In genomic region chr3:45064512-45065372, GRCh38 we compare ENCODE assay signal across 9 cellular contexts. TPM values are rescaled to one million over a fixed set of nuclear protein-coding genes. Genes with fewer than 3 reads are reported as not detected.
DNase-seq lines count a peak whose midpoint lies in the region; ATAC-seq, FAIRE-seq and TF ChIP-seq lines count a peak whose summit lies in the region.
"Had no signal": no experiment of that assay in that cellular context is flagged by ENCODE, and none has a peak within 500 bp of the region (broad histone marks: within the 10 kb centered on the region; RNA-seq: fewer than 3 reads in every experiment).

No MANE protein-coding gene starts in this region.

- H3K9me3 ChIP-seq in A549 (no peaks in the 10 kb centered on the region), mucosa of rectum (ENCODE audit: control insufficient read depth in 2 of 2, low read length in 2 of 2) (no peaks in the 10 kb centered on the region)

- no peak for TF ChIP-seq RAD21 in A549 (conservative IDR thresholded peaks at IDR 0.05 in 1 of 2, IDR thresholded peaks at IDR 0.05 in 1 of 2)

- no peak for TF ChIP-seq EP300 in A549 (IDR thresholded peaks at IDR 0.05)

- POLR2A ChIA-PET in A549 (lab: Yijun Ruan, JAX): no interaction called here

- whole genome bisulfite sequencing in A549 (ENCODE audit: missing lambda C conversion rate): 67% methylated on average over 12 of the region's 12 CpGs

- H3K9ac ChIP-seq in mucosa of rectum (ENCODE audit: low read depth in 1 of 2, low read length in 2 of 2): no peak overlapping the region

- no peak for TF ChIP-seq POLR2A in A549 (IDR thresholded peaks at IDR 0.05; ENCODE audit: low read length)

- H3K4me3 ChIP-seq in A549 (no peak overlapping the region), mucosa of rectum (ENCODE audit: low read length in 2 of 2) (no peak overlapping the region)

- no peaks in the 10 kb centered on the region for H3K36me3 ChIP-seq in mucosa of rectum (ENCODE audit: control insufficient read depth in 2 of 2, insufficient read depth in 2 of 2, low read length in 2 of 2)

- no peak overlapping the region for H3K4me2 ChIP-seq in A549

- H3K27ac ChIP-seq in A549: no peak overlapping the region
- peak overlapping the region; percentile 32 to 50 for H3K27ac ChIP-seq in mucosa of rectum (ENCODE audit: low read depth in 2 of 2, low read length in 2 of 2)

- DNase-seq in A549 (ENCODE audit: low read depth in 1 of 2, low spot score in 1 of 2) (no peak), RKO (ENCODE audit: low spot score) (peak; percentile 99), DMS53 treated with DMSO at 0.1 percent for 48 hours (lab: John Stamatoyannopoulos, UW; ENCODE audit: unreplicated experiment) (no peak), NCI-H1048 (lab: John Stamatoyannopoulos, UW) (no peak)
- peak; percentile 49 for DNase-seq in activated naive CD8-positive, alpha-beta T cell treated with anti-CD3 and anti-CD28 coated beads, Interleukin-2, amount 50 U/mL, for 16 hours (ENCODE audit: low read depth, low spot score)

- no peaks in the 10 kb centered on the region for H3K27me3 ChIP-seq in mucosa of rectum (ENCODE audit: control insufficient read depth in 2 of 2, insufficient read depth in 2 of 2, low read length in 2 of 2)

- no peaks in the 10 kb centered on the region for H3K4me1 ChIP-seq in A549
- peaks cover 10 to 32% of the 10 kb centered on the region in 2 donors for H3K4me1 ChIP-seq in mucosa of rectum (ENCODE audit: control insufficient read depth in 2 of 2, insufficient read depth in 2 of 2, low read length in 2 of 2)

- ATAC-seq in A549 (no peak), GM18498 (IDR thresholded peaks at IDR 0.05; ENCODE audit: unreplicated experiment) (no peak), GM21737 (IDR thresholded peaks at IDR 0.05; ENCODE audit: unreplicated experiment) (no peak)
- ATAC-seq: CD8-positive, alpha-beta T cell had no signal

- no peak for FAIRE-seq in A549 (lab: Jason Lieb, UNC)

- no peak for TF ChIP-seq CTCF in A549 (IDR thresholded peaks at IDR 0.05)

- CTCF ChIA-PET in A549 (lab: Yijun Ruan, JAX): interaction anchor here (0.9 to 2.2 kb wide), 5 partner anchors 9 to 146 kb away, joined by 3 to 8 read pairs (median 4); no protein-coding TSS in a partner anchor

TF ChIP-seq in A549, 52 proteins besides CTCF, POLR2A, EP300 and RAD21:
- 0 out of 2 replicates have a peak, but pooled peaks have one; percentile 47 for TF ChIP-seq EHF (CRISPR knock-in tag; IDR thresholded peaks at IDR 0.05)
- no peak for TF ChIP-seq HOXB5 (CRISPR knock-in tag; IDR thresholded peaks at IDR 0.05)
- TF ChIP-seq HOXB13 (CRISPR knock-in tag; IDR thresholded peaks at IDR 0.05; ENCODE audit: low read depth): 0 out of 2 replicates have a peak, but pooled peaks have one; percentile 52
- peak; percentile 94; the same call in 1 of the 2 replicates for TF ChIP-seq ATOH8 (CRISPR knock-in tag; IDR thresholded peaks at IDR 0.05; ENCODE audit: low read depth)
- no peak for TF ChIP-seq HEYL (CRISPR knock-in tag; IDR thresholded peaks at IDR 0.05)
TF ChIP-seq in A549: peak in this region for 3.

RNA-seq across cellular contexts. Expression of gene CLEC3B, which starts 38.6 kb away (rescaled TPM):
- polyA plus RNA-seq in A549 (2011; rRNA removed) (not detected in 2 replicates), A549 (2017; fragmentation: RNase III; extraction: RNeasy Plus Mini Kit Qiagen cat#74134 plus additional on column Dnase treatment) (not detected in 3 replicates)
- 0.07 and 0.08 TPM in 2 replicates for polyA plus RNA-seq in A549 (2012; cell fraction: cytosol; rRNA removed)
- 0.53 and 1.3 TPM in 2 replicates for polyA plus RNA-seq in A549 (2012; cell fraction: nucleus; rRNA removed)
- polyA minus RNA-seq in A549 (2011; rRNA and poly(A)+ RNA removed): not detected in 2 replicates

Comparison
In these comparisons a context has a peak if more than half of its experiments do, and no peak if none do; other contexts are left out.
1. DNase-seq: peak in RKO (single experiment) and activated naive CD8-positive, alpha-beta T cell treated with anti-CD3 and anti-CD28 coated beads, Interleukin-2, amount 50 U/mL, for 16 hours (single experiment); none in A549 (0 of 2), DMS53 treated with DMSO at 0.1 percent for 48 hours (single experiment) and NCI-H1048 (single experiment).
2. H3K27ac ChIP-seq: peak in mucosa of rectum (2 of 2); none in A549 (0 of 2).